Comparison of ENCODE assay signal across 9 cellular contexts in the genomic region with DNA sequence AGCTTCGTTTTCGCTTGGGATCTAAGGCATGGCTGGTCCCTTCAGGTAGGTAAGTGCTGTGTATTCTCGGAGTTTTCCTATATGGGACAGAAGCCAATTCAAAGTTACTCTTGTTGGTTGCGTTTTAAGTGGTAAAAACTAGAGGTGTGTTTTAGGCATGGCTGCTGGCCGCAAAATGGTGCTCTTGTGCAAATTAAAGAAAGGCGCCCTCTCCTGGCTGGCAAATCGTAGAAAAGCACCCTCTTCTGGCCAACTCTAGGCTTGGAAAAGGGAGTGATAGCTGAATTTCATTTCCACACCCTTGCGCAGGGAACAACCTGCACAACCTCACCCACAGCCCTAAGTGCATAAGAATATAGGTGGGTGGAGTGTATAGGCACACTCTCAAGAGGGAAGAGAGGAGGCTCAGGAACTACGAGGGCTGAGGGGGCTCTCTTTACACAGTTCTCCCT. TPM values are rescaled to one million over a fixed set of nuclear protein-coding genes. Genes with fewer than 3 reads are reported as not detected.
DNase-seq lines count a peak whose midpoint lies in the region; ATAC-seq and TF ChIP-seq lines count a peak whose summit lies in the region.
"Had no signal": no experiment of that assay in that cellular context is flagged by ENCODE, and none has a peak within 500 bp of the region (broad histone marks: within the 10 kb centered on the region; RNA-seq: fewer than 3 reads in every experiment).

No MANE protein-coding gene starts in this region.

- H3K4me1 ChIP-seq in iPS-20b (ENCODE audit: insufficient read depth, low read length) = peaks cover 34% of the 10 kb centered on the region
- peaks cover 0 to 6% (median 3%) of the 10 kb centered on the region in 4 donors for H3K4me1 ChIP-seq in sigmoid colon

- TF ChIP-seq CTCF in GM12864 (IDR thresholded peaks at IDR 0.05; ENCODE audit: low read depth, low read length, missing control alignments) (peak; percentile 66), sigmoid colon (IDR thresholded peaks at IDR 0.05) (no peak)

- ATAC-seq in activated CD8-positive, alpha-beta T cell treated with anti-CD3 and anti-CD28 coated beads, Interleukin-2, amount 10 ng/mL, durations not matched to agents 7 days and 5 days = no peak
- ATAC-seq in left lobe of liver (no peak), HG02610 (IDR thresholded peaks at IDR 0.05; ENCODE audit: unreplicated experiment) (no peak)

- H3K27ac Mint-ChIP-seq in activated CD8-positive, alpha-beta T cell treated with anti-CD3 and anti-CD28 coated beads, Interleukin-2, amount 10 ng/mL, durations not matched to agents 7 days and 5 days = no peak overlapping the region

- H3K4me1 Mint-ChIP-seq in activated CD8-positive, alpha-beta T cell treated with anti-CD3 and anti-CD28 coated beads, Interleukin-2, amount 10 ng/mL, durations not matched to agents 7 days and 5 days (ENCODE audit: low read depth) = peaks cover 6% of the 10 kb centered on the region

- CTCF ChIA-PET in activated CD8-positive, alpha-beta T cell treated with anti-CD3 and anti-CD28 coated beads, Interleukin-2, amount 10 ng/mL, durations not matched to agents 7 days and 5 days (lab: Charles Lee) = interaction anchor here (0.8 to 5.1 kb wide), 28 partner anchors 9 to 421 kb away, joined by 3 to 32 read pairs (median 4); a partner anchor contains a TSS

- H3K9me3 Mint-ChIP-seq in activated CD8-positive, alpha-beta T cell treated with anti-CD3 and anti-CD28 coated beads, Interleukin-2, amount 10 ng/mL, durations not matched to agents 7 days and 5 days (ENCODE audit: insufficient read depth) = no peaks in the 10 kb centered on the region

- peak overlapping the region; percentile 21; the same call in 1 of the 2 replicates for H3K9ac ChIP-seq in iPS-20b (ENCODE audit: low read depth, low read length)

- H3K4me3 Mint-ChIP-seq in activated CD8-positive, alpha-beta T cell treated with anti-CD3 and anti-CD28 coated beads, Interleukin-2, amount 10 ng/mL, durations not matched to agents 7 days and 5 days = no peak overlapping the region

- no peak for DNase-seq in GM12864 (ENCODE audit: low read depth)
- DNase-seq in M059J (ENCODE audit: low read depth) = peak; percentile 41
- peak; percentile 33 for DNase-seq in activated CD8-positive, alpha-beta T cell treated with anti-CD3 and anti-CD28 coated beads, Interleukin-2, amount 10 ng/mL, durations not matched to agents 7 days and 5 days
- no peak for DNase-seq in left lobe of liver (ENCODE audit: low spot score)
- no peak for DNase-seq in GOT3 (lab: John Stamatoyannopoulos, UW)
- no peak for DNase-seq in sigmoid colon

- POLR2A ChIA-PET in activated CD8-positive, alpha-beta T cell treated with anti-CD3 and anti-CD28 coated beads, Interleukin-2, amount 10 ng/mL, durations not matched to agents 7 days and 5 days (lab: Charles Lee) = interaction anchor here (0.6 to 1.8 kb wide), 3 partner anchors 9 to 58 kb away, joined by 3 to 6 read pairs (median 3); a partner anchor contains a TSS

- no peaks in the 10 kb centered on the region for H3K36me3 Mint-ChIP-seq in activated CD8-positive, alpha-beta T cell treated with anti-CD3 and anti-CD28 coated beads, Interleukin-2, amount 10 ng/mL, durations not matched to agents 7 days and 5 days (ENCODE audit: low read depth)

- H3K4me3 ChIP-seq in GM12864 (ENCODE audit: low read depth, low read length) (no peak overlapping the region), iPS-20b (ENCODE audit: low read length) (peak overlapping the region; percentile 17; the same call in 1 of the 2 replicates), sigmoid colon (no peak overlapping the region)
- H3K4me3 ChIP-seq: skin epidermis had no signal

- H3K27ac ChIP-seq in iPS-20b (ENCODE audit: low read length) (no peak overlapping the region), sigmoid colon (no peak overlapping the region)
- H3K27ac ChIP-seq: skin epidermis had no signal

- H3K27me3 ChIP-seq in iPS-20b (ENCODE audit: insufficient read depth, low read length) = 0 out of 2 replicates have a peak, but pooled peaks cover 6% of the 10 kb centered on the region
- H3K27me3 ChIP-seq in sigmoid colon = no peaks in the 10 kb centered on the region

- 55 to 76% methylated on average over 9 of the region's 9 CpGs for WGBS in sigmoid colon, 2 donors

- no peak for TF ChIP-seq EP300 in sigmoid colon (IDR thresholded peaks at IDR 0.05)

- no peaks in the 10 kb centered on the region for H3K9me3 ChIP-seq in iPS-20b (ENCODE audit: insufficient read depth, low read depth, low read length)
- H3K9me3 ChIP-seq in sigmoid colon = no peaks in the 10 kb centered on the region

- no peaks in the 10 kb centered on the region for H3K36me3 ChIP-seq in iPS-20b (ENCODE audit: insufficient read depth, low read depth, low read length)
- H3K36me3 ChIP-seq in sigmoid colon = no peaks in the 10 kb centered on the region

- no peak for TF ChIP-seq POLR2A in sigmoid colon (IDR thresholded peaks at IDR 0.05)

- intact Hi-C loops in sigmoid colon (cut with DNase I) = loop anchor here (10.0 kb wide), 2 partner anchors 429 to 1009 kb away; no protein-coding TSS in a partner anchor

- peaks cover 4% of the 10 kb centered on the region for H3K27me3 Mint-ChIP-seq in activated CD8-positive, alpha-beta T cell treated with anti-CD3 and anti-CD28 coated beads, Interleukin-2, amount 10 ng/mL, durations not matched to agents 7 days and 5 days (ENCODE audit: low read depth)

RNA-seq across cellular contexts. Expression of a gene that starts 23.5 kb away (rescaled TPM):
- not detected in 2 replicates for total RNA-seq in M059J (2014; rRNA removed; shearing (Covaris generic))
- total RNA-seq in activated CD8-positive, alpha-beta T cell treated with anti-CD3 and anti-CD28 coated beads, Interleukin-2, amount 10 ng/mL, durations not matched to agents 7 days and 5 days = not detected
- not detected for total RNA-seq in left lobe of liver
- not detected for total RNA-seq in sigmoid colon
- not detected for polyA plus RNA-seq in sigmoid colon

Comparison
In these comparisons a context has a peak if more than half of its experiments do, and no peak if none do; other contexts are left out.
1. DNase-seq: peak in M059J (single experiment) and activated CD8-positive, alpha-beta T cell treated with anti-CD3 and anti-CD28 coated beads, Interleukin-2, amount 10 ng/mL, durations not matched to agents 7 days and 5 days (single experiment); none in GM12864 (single experiment), left lobe of liver (single experiment), GOT3 (single experiment) and sigmoid colon (single experiment).